20 cellular contexts compared by ENCODE assay signal in the genomic region with DNA sequence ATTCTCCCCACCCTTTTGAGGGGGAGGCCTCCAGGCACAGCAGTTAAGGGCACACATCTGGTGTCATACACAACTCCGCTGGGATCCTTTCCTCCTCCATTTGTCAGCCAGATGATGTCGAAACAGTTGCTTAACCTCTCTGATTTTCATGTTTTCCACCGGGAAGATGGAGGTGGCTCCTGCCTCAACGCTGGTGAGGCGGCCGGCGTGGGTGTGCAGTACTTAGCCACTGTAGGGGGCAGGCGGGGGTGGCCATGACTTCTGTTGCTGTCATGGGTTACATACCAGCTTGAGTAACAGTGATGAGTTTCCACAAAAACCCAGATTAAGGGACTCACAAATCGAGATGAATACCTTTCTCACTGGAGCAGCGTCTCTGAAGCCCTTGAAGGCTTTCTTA.
DNase-seq lines count a peak whose midpoint lies in the region; ATAC-seq and TF ChIP-seq lines count a peak whose summit lies in the region.
"Had no signal": no experiment of that assay in that cellular context is flagged by ENCODE, and none has a peak within 500 bp of the region (broad histone marks: within the 10 kb centered on the region; RNA-seq: fewer than 3 reads in every experiment).

No MANE protein-coding gene starts in this region.

- no CpG with 5 or more reads among the region's 10 CpGs for WGBS in neuronal stem cell (ENCODE audit: extremely low coverage in 2 of 2, insufficient read length in 2 of 2, insufficient replicate concordance in 1 of 2), 2 donors

- peaks cover 2% of the 10 kb centered on the region in 2 donors for H3K9me3 ChIP-seq in neuronal stem cell (replicated peaks in 1 of 2; ENCODE audit: control insufficient read depth in 2 of 2, insufficient read depth in 1 of 2, low read depth in 1 of 2, low read length in 2 of 2)
- H3K9me3 ChIP-seq in T-helper 17 cell (ENCODE audit: control insufficient read depth, low read length, poor library complexity, severe bottlenecking), result no peaks in the 10 kb centered on the region
- H3K9me3 ChIP-seq: Caco-2 had no signal

- ATAC-seq in activated B cell treated with CpG ODN at 0.5 μM for 24 hours (ENCODE audit: low read depth) (no peak), T-helper 17 cell (no peak), GM18519 (IDR thresholded peaks at IDR 0.05; ENCODE audit: low FRiP score, unreplicated experiment) (no peak)
- ATAC-seq in stimulated activated naive CD8-positive, alpha-beta T cell treated with anti-CD3 and anti-CD28 coated beads, Interleukin-15, Interleukin-2, amounts not matched to agents 100 U/mL and 50 U/mL, for 24 hours, result no peak
- ATAC-seq: CD8-positive, alpha-beta T cell had no signal

- no peak overlapping the region for H3K27ac ChIP-seq in neuronal stem cell (replicated peaks; ENCODE audit: low read length)
- H3K27ac ChIP-seq: 22Rv1, BLaER1, C4-2B had no signal

- H2BK12ac ChIP-seq in neuronal stem cell (ENCODE audit: low read length), result no peak overlapping the region

- no peaks in the 10 kb centered on the region for H3K4me1 Mint-ChIP-seq in activated CD4-positive, alpha-beta T cell treated with anti-CD3 and anti-CD28 coated beads, Interleukin-2, amount 10 ng/mL, durations not matched to agents 24 days and 14 days
- H3K4me1 Mint-ChIP-seq in activated B cell treated with CpG ODN at 0.5 μM for 24 hours (peaks cover 18% of the 10 kb centered on the region), T-helper 17 cell (no peaks in the 10 kb centered on the region)
- H3K4me1 Mint-ChIP-seq: CD4-positive, CD25-positive, alpha-beta regulatory T cell had no signal

- H3K79me1 ChIP-seq in neuronal stem cell (ENCODE audit: low read depth, low read length), result no peaks in the 10 kb centered on the region

- H3K4ac ChIP-seq in neuronal stem cell (ENCODE audit: low read length), result no peak overlapping the region

- TF ChIP-seq CTCF in activated B cell treated with CpG ODN at 0.5 μM for 24 hours (IDR thresholded peaks at IDR 0.05), result no peak
- TF ChIP-seq CTCF in fibroblast of mammary gland (conservative IDR thresholded peaks at IDR 0.05; ENCODE audit: control insufficient read depth, insufficient read depth, low read depth, low read length), result no peak

- H3K23ac ChIP-seq in neuronal stem cell (ENCODE audit: low read depth, low read length, poor library complexity), result no peak overlapping the region

- no peaks in the 10 kb centered on the region for H3K36me3 ChIP-seq in neuronal stem cell (replicated peaks in 1 of 2; ENCODE audit: control insufficient read depth in 2 of 2, insufficient read depth in 2 of 2, low read length in 2 of 2)
- H3K36me3 ChIP-seq: HAP-1 had no signal

- no peak overlapping the region for H2BK15ac ChIP-seq in neuronal stem cell (ENCODE audit: low read length)

- H3K4me3 ChIP-seq in fibroblast of mammary gland (ENCODE audit: control insufficient read depth, low read depth, low read length), result no peak overlapping the region
- no peak overlapping the region for H3K4me3 ChIP-seq in neuronal stem cell (ENCODE audit: low read length in 2 of 2)
- H3K4me3 ChIP-seq: BLaER1, HAP-1 had no signal

- H3K27ac Mint-ChIP-seq in activated CD4-positive, alpha-beta T cell treated with anti-CD3 and anti-CD28 coated beads, Interleukin-2, amount 10 ng/mL, durations not matched to agents 24 days and 14 days, result no peak overlapping the region
- peak overlapping the region; percentile 36 for H3K27ac Mint-ChIP-seq in activated B cell treated with CpG ODN at 0.5 μM for 24 hours
- H3K27ac Mint-ChIP-seq in T-helper 17 cell, result no peak overlapping the region
- H3K27ac Mint-ChIP-seq: B cell; CD4-positive, CD25-positive, alpha-beta regulatory T cell; CD8-positive, alpha-beta T cell; HFFc6 had no signal

- no peak overlapping the region for H3K4me2 ChIP-seq in neuronal stem cell (ENCODE audit: insufficient read depth, low read length, poor library complexity, severe bottlenecking)
- H3K4me2 ChIP-seq: BLaER1 had no signal

- no peak overlapping the region for H3K14ac ChIP-seq in neuronal stem cell (ENCODE audit: low read length)

- POLR2A ChIA-PET in activated B cell treated with CpG ODN at 0.5 μM for 24 hours (lab: Charles Lee), result no interaction called here

- peak; percentile 46 for DNase-seq in activated CD4-positive, alpha-beta T cell treated with anti-CD3 and anti-CD28 coated beads, Interleukin-2, amount 10 ng/mL, durations not matched to agents 24 days and 14 days
- no peak for DNase-seq in activated CD4-positive, alpha-beta T cell treated with anti-CD3 and anti-CD28 coated beads, Interleukin-2, amount 50 U/mL, for 48 hours
- DNase-seq in activated B cell treated with CpG ODN at 0.5 μM for 24 hours (no peak), fibroblast of mammary gland (ENCODE audit: low read depth) (peak; percentile 47), neuronal stem cell (ENCODE audit: low spot score) (no peak), T-helper 17 cell (no peak)
- DNase-seq in stimulated activated naive CD8-positive, alpha-beta T cell treated with anti-CD3 and anti-CD28 coated beads, Interleukin-15, Interleukin-2, amounts not matched to agents 100 U/mL and 50 U/mL, for 24 hours, result no peak
- DNase-seq: Caco-2; CD4-positive, CD25-positive, alpha-beta regulatory T cell; CD8-positive, alpha-beta T cell; DMS153; DND-41; GOT3; HFFc6 had no signal

- intact Hi-C loops in activated CD4-positive, alpha-beta T cell treated with anti-CD3 and anti-CD28 coated beads, Interleukin-2, amount 10 ng/mL, durations not matched to agents 24 days and 14 days (cut with micrococcal nuclease), result no loop called here
- intact Hi-C loops in activated B cell treated with CpG ODN at 0.5 μM for 24 hours (cut with micrococcal nuclease), result no loop called here

- H3K4me3 Mint-ChIP-seq in activated CD4-positive, alpha-beta T cell treated with anti-CD3 and anti-CD28 coated beads, Interleukin-2, amount 10 ng/mL, durations not matched to agents 24 days and 14 days, result no peak overlapping the region
- no peak overlapping the region for H3K4me3 Mint-ChIP-seq in activated B cell treated with CpG ODN at 0.5 μM for 24 hours
- no peak overlapping the region for H3K4me3 Mint-ChIP-seq in T-helper 17 cell
- H3K4me3 Mint-ChIP-seq: B cell; CD4-positive, CD25-positive, alpha-beta regulatory T cell; CD8-positive, alpha-beta T cell; HFFc6 had no signal

- no peak overlapping the region for H2BK120ac ChIP-seq in neuronal stem cell (ENCODE audit: low read depth, low read length)

- H3K9me3 Mint-ChIP-seq in activated CD4-positive, alpha-beta T cell treated with anti-CD3 and anti-CD28 coated beads, Interleukin-2, amount 10 ng/mL, durations not matched to agents 24 days and 14 days, result no peaks in the 10 kb centered on the region
- no peaks in the 10 kb centered on the region for H3K9me3 Mint-ChIP-seq in activated B cell treated with CpG ODN at 0.5 μM for 24 hours
- H3K9me3 Mint-ChIP-seq: CD4-positive, CD25-positive, alpha-beta regulatory T cell; CD8-positive, alpha-beta T cell; HFFc6 had no signal

- peaks cover 1% of the 10 kb centered on the region for H3K36me3 Mint-ChIP-seq in activated CD4-positive, alpha-beta T cell treated with anti-CD3 and anti-CD28 coated beads, Interleukin-2, amount 10 ng/mL, durations not matched to agents 24 days and 14 days (ENCODE audit: low read depth)
- no peaks in the 10 kb centered on the region for H3K36me3 Mint-ChIP-seq in activated B cell treated with CpG ODN at 0.5 μM for 24 hours (ENCODE audit: low read depth)
- no peaks in the 10 kb centered on the region for H3K36me3 Mint-ChIP-seq in T-helper 17 cell (ENCODE audit: low read depth)
- H3K36me3 Mint-ChIP-seq: CD4-positive, CD25-positive, alpha-beta regulatory T cell; CD8-positive, alpha-beta T cell had no signal

- H3K18ac ChIP-seq in neuronal stem cell (ENCODE audit: low read length), result no peak overlapping the region

- H2AK5ac ChIP-seq in neuronal stem cell (ENCODE audit: low read depth, low read length), result no peak overlapping the region

- CTCF ChIA-PET in activated B cell treated with CpG ODN at 0.5 μM for 24 hours (lab: Charles Lee), result no interaction called here

- H3K27me3 ChIP-seq in neuronal stem cell (ENCODE audit: control insufficient read depth in 3 of 3, insufficient read depth in 3 of 3, low read depth in 1 of 3, low read length in 3 of 3), result no peaks in the 10 kb centered on the region
- H3K27me3 ChIP-seq: BLaER1 had no signal

- H4K91ac ChIP-seq in neuronal stem cell (ENCODE audit: low read depth, low read length, poor library complexity), result no peak overlapping the region

- H3K27me3 Mint-ChIP-seq in activated CD4-positive, alpha-beta T cell treated with anti-CD3 and anti-CD28 coated beads, Interleukin-2, amount 10 ng/mL, durations not matched to agents 24 days and 14 days, result peaks cover 4% of the 10 kb centered on the region
- H3K27me3 Mint-ChIP-seq in activated B cell treated with CpG ODN at 0.5 μM for 24 hours, result peaks cover 24% of the 10 kb centered on the region
- H3K27me3 Mint-ChIP-seq in T-helper 17 cell, result peaks cover 59% of the 10 kb centered on the region

- H4K8ac ChIP-seq in neuronal stem cell (ENCODE audit: low read depth, low read length), result peak overlapping the region; percentile 7

- H2AFZ ChIP-seq in neuronal stem cell (ENCODE audit: low read length), result no peak overlapping the region

- H3K9ac ChIP-seq in neuronal stem cell (ENCODE audit: low read depth, low read length, poor library complexity), result no peak overlapping the region
- H3K9ac ChIP-seq: BLaER1 had no signal

- peaks cover 0 to 8% of the 10 kb centered on the region in 2 donors for H3K4me1 ChIP-seq in neuronal stem cell (ENCODE audit: control insufficient read depth in 2 of 2, insufficient read depth in 1 of 2, low read depth in 1 of 2, low read length in 2 of 2)
- H3K4me1 ChIP-seq: Caco-2, HAP-1 had no signal

- H2BK5ac ChIP-seq in neuronal stem cell (ENCODE audit: low read length), result no peak overlapping the region

Comparison
In these comparisons a context has a peak if more than half of its experiments do, and no peak if none do; other contexts are left out.
1. DNase-seq: peak in activated CD4-positive, alpha-beta T cell treated with anti-CD3 and anti-CD28 coated beads, Interleukin-2, amount 10 ng/mL, durations not matched to agents 24 days and 14 days (single experiment) and fibroblast of mammary gland (single experiment); none in activated CD4-positive, alpha-beta T cell treated with anti-CD3 and anti-CD28 coated beads, Interleukin-2, amount 50 U/mL, for 48 hours (0 of 2), activated B cell treated with CpG ODN at 0.5 μM for 24 hours (single experiment), neuronal stem cell (single experiment), T-helper 17 cell (0 of 3) and stimulated activated naive CD8-positive, alpha-beta T cell treated with anti-CD3 and anti-CD28 coated beads, Interleukin-15, Interleukin-2, amounts not matched to agents 100 U/mL and 50 U/mL, for 24 hours (single experiment).